Comparison of ENCODE assay signal across 12 cellular contexts in the genomic region with DNA sequence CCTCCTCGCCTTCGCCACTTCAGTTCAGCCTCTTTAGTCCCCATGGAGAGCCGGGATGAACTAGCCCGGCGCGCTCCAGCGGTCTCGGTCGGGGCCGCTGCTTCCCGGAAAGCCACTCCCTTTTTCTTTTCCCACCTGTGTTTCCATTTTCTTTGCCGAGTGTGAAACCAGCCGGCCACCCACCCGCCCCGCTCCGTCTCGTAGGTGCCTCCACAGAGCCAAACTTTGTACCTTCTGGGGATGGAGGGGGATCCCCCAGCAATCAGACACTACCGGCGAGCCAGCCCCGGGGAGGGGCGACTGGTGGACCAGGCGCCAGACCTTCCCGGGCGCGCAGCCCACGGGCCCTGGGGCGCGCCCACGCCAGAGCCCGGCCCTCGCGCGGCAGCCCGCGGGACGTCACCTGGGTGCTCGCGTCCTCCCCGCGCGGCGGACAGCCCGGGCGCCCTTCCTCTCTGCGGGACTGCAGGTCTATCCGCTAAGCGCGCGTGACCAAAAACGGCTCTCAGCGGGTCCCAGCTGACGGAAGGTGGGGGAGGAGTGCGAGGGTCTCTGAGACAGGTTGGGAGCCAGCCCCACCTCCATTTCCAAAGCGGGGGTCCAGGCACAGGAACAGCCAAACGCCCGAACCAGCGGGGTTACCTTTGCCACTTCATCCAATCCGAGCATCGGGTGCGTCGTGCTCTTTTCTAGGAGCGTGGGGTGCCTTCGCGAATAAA. TPM values are rescaled to one million over a fixed set of nuclear protein-coding genes. Genes with fewer than 3 reads are reported as not detected.
DNase-seq lines count a peak whose midpoint lies in the region; ATAC-seq and TF ChIP-seq lines count a peak whose summit lies in the region.
"Had no signal": no experiment of that assay in that cellular context is flagged by ENCODE, and none has a peak within 500 bp of the region (broad histone marks: within the 10 kb centered on the region; RNA-seq: fewer than 3 reads in every experiment).

A gene with protein sequence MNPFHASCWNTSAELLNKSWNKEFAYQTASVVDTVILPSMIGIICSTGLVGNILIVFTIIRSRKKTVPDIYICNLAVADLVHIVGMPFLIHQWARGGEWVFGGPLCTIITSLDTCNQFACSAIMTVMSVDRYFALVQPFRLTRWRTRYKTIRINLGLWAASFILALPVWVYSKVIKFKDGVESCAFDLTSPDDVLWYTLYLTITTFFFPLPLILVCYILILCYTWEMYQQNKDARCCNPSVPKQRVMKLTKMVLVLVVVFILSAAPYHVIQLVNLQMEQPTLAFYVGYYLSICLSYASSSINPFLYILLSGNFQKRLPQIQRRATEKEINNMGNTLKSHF (minus strand): TSS at position 691 of the 719 bp plus-strand sequence. CDS start 38,076 bp downstream, outside the sequence.

- no peak for TF ChIP-seq CTCF in HFFc6 (IDR thresholded peaks at IDR 0.05)
- no peak for TF ChIP-seq CTCF in left lung (IDR thresholded peaks at IDR 0.05)
- TF ChIP-seq CTCF in GM20000 (IDR thresholded peaks at IDR 0.05; ENCODE audit: extremely low read depth, missing control alignments), result no peak

- no peaks in the 10 kb centered on the region for H3K9me3 Mint-ChIP-seq in HFFc6
- H3K9me3 Mint-ChIP-seq in activated CD4-positive, alpha-beta T cell treated with anti-CD3 and anti-CD28 coated beads, Interleukin-2, amount 10 ng/mL, durations not matched to agents 7 days and 5 days, result no peaks in the 10 kb centered on the region

- H3K9me3 ChIP-seq in left lung (no peaks in the 10 kb centered on the region), subcutaneous abdominal adipose tissue (ENCODE audit: control insufficient read depth in 5 of 5, low read length in 5 of 5) (no peaks in the 10 kb centered on the region)

- no peak within 1 kb of the TSS for H3K9ac ChIP-seq in subcutaneous abdominal adipose tissue (ENCODE audit: low read length in 5 of 5)
- H3K9ac ChIP-seq: KMS-11 had no signal

- CTCF ChIA-PET in activated CD4-positive, alpha-beta T cell treated with anti-CD3 and anti-CD28 coated beads, Interleukin-2, amount 10 ng/mL, durations not matched to agents 7 days and 5 days (lab: Charles Lee), result interaction anchor here (1.0 kb wide), 1 partner anchor 8 kb away, joined by 3 read pairs; no protein-coding TSS in a partner anchor

- in situ Hi-C loops in KBM-7 (cut with MboI; ENCODE audit: low pct_unique_long_range_greater_than_20kb, low sequenced_read_pairs), result no loop called here

- peaks cover 24% of the 10 kb centered on the region; the same call in 1 of the 2 replicates for H3K27me3 Mint-ChIP-seq in HFFc6 (ENCODE audit: insufficient read depth)
- H3K27me3 Mint-ChIP-seq in activated CD4-positive, alpha-beta T cell treated with anti-CD3 and anti-CD28 coated beads, Interleukin-2, amount 10 ng/mL, durations not matched to agents 7 days and 5 days, result peaks cover 38% of the 10 kb centered on the region

- H3K27ac Mint-ChIP-seq in HFFc6, result no peak within 1 kb of the TSS
- no peak within 1 kb of the TSS for H3K27ac Mint-ChIP-seq in activated CD4-positive, alpha-beta T cell treated with anti-CD3 and anti-CD28 coated beads, Interleukin-2, amount 10 ng/mL, durations not matched to agents 7 days and 5 days

- POLR2A ChIA-PET in activated CD4-positive, alpha-beta T cell treated with anti-CD3 and anti-CD28 coated beads, Interleukin-2, amount 10 ng/mL, durations not matched to agents 7 days and 5 days (lab: Charles Lee), result no interaction called here

- no peaks in the 10 kb centered on the region for H3K36me3 ChIP-seq in left lung
- H3K36me3 ChIP-seq in subcutaneous abdominal adipose tissue (ENCODE audit: control insufficient read depth in 5 of 5, insufficient read depth in 5 of 5, low read length in 5 of 5), result no peaks in the 10 kb centered on the region

- H3K27ac ChIP-seq in cingulate gyrus (ENCODE audit: low read depth, low read length), result peak within 1 kb of the TSS; percentile 1
- no peak within 1 kb of the TSS for H3K27ac ChIP-seq in left lung
- H3K27ac ChIP-seq in subcutaneous abdominal adipose tissue (ENCODE audit: low read depth, low read length), result no peak within 1 kb of the TSS
- H3K27ac ChIP-seq: KMS-11 had no signal

- H3K27me3 ChIP-seq in left lung (peaks cover 26 to 46% of the 10 kb centered on the region in 2 donors), subcutaneous abdominal adipose tissue (ENCODE audit: control insufficient read depth in 5 of 5, insufficient read depth in 4 of 5, low read length in 5 of 5) (peaks cover 13 to 26% (median 20%) of the 10 kb centered on the region in 5 donors)

- peaks cover 33% of the 10 kb centered on the region for H3K4me1 Mint-ChIP-seq in HFFc6 (ENCODE audit: low read depth)
- H3K4me1 Mint-ChIP-seq in activated CD4-positive, alpha-beta T cell treated with anti-CD3 and anti-CD28 coated beads, Interleukin-2, amount 10 ng/mL, durations not matched to agents 7 days and 5 days, result no peaks in the 10 kb centered on the region

- peak; percentile 56 for ATAC-seq in left lung

- no peak for DNase-seq in HFFc6
- DNase-seq in left lung, result peak in 1 of 2 donors; percentile 74
- DNase-seq in KBM-7, result no peak
- DNase-seq in GM20000 (ENCODE audit: low spot score), result no peak
- DNase-seq in activated CD4-positive, alpha-beta T cell treated with anti-CD3 and anti-CD28 coated beads, Interleukin-2, amount 10 ng/mL, durations not matched to agents 7 days and 5 days, result no peak
- DNase-seq: central memory CD4-positive, alpha-beta T cell; DMS79 treated with DMSO at 0.1 percent for 48 hours; NCI-H82; right cardiac atrium had no signal

- peak within 1 kb of the TSS; percentile 88 for H3K4me3 Mint-ChIP-seq in HFFc6
- no peak within 1 kb of the TSS for H3K4me3 Mint-ChIP-seq in activated CD4-positive, alpha-beta T cell treated with anti-CD3 and anti-CD28 coated beads, Interleukin-2, amount 10 ng/mL, durations not matched to agents 7 days and 5 days

- H3K4me3 ChIP-seq in left lung (peak within 1 kb of the TSS in 1 of 2 donors; percentile 7), subcutaneous abdominal adipose tissue (ENCODE audit: low read depth in 1 of 5, low read length in 5 of 5) (peak within 1 kb of the TSS in 4 of 5 donors; percentile 26 to 49 (median 38))

- intact Hi-C loops in left lung (cut with DNase I), result loop anchor here in 1 of 2 donors (10.0 kb wide), 1 partner anchor 119 kb away; no protein-coding TSS in a partner anchor

- H3K4me1 ChIP-seq in left lung (no peaks in the 10 kb centered on the region), subcutaneous abdominal adipose tissue (ENCODE audit: control insufficient read depth in 5 of 5, insufficient read depth in 5 of 5, low read length in 5 of 5) (peaks cover 0 to 10% (median 7%) of the 10 kb centered on the region in 5 donors)

- H3K36me3 Mint-ChIP-seq in HFFc6 (ENCODE audit: low read depth), result no peaks in the 10 kb centered on the region
- no peaks in the 10 kb centered on the region for H3K36me3 Mint-ChIP-seq in activated CD4-positive, alpha-beta T cell treated with anti-CD3 and anti-CD28 coated beads, Interleukin-2, amount 10 ng/mL, durations not matched to agents 7 days and 5 days (ENCODE audit: low read depth)

RNA-seq across cellular contexts. Expression of the gene that starts here (rescaled TPM):
- not detected for total RNA-seq in HFFc6 (2021; fragmentation: NEBNext Ultra II Directional; extraction: Animal tissue kit (Norgen Biotek cat#: 25700))
- not detected for total RNA-seq in left lung
- not detected for total RNA-seq in activated CD4-positive, alpha-beta T cell treated with anti-CD3 and anti-CD28 coated beads, Interleukin-2, amount 10 ng/mL, durations not matched to agents 7 days and 5 days
- total RNA-seq: right cardiac atrium had no signal

Comparison
In these comparisons a context has a peak if more than half of its experiments do, and no peak if none do; other contexts are left out.
1. Peak in ATAC-seq in left lung; RNA of the gene not detected or under 1 TPM.